ENCODE assay signal across 1 cellular context in the genomic region with DNA sequence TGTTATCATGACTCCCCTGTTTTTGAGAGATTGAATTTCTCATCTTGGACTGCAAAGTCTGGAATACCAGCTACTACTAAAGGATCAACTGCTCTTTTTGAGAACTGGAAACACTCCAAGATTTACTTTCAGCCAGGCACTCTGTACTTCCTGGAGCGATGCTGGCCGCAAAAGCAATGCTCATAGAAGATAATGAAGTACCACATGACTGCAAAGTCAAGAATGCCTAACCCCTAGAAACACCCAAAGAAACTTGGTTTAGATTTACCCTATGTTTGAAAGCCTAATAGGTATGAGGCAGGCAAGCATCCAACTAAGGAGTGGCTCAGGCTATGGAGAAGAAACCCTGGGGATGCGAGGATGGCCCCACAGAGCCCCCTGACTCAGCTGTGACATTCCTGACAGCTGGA.
TF ChIP-seq lines count a peak whose summit lies in the region.

No MANE protein-coding gene starts in this region.

TF ChIP-seq in HEK293, 187 proteins besides CTCF, POLR2A, EP300 and RAD21 (continued from another document):
- TF ChIP-seq PRDM10 (tag by site-specific recombination; IDR thresholded peaks at IDR 0.05) (peak; percentile 43; the same call in 1 of the 2 replicates), PRDM4 (tag by site-specific recombination; IDR thresholded peaks at IDR 0.05) (peak; percentile 62; the same call in 1 of the 2 replicates), ZNF600 (tag by site-specific recombination; IDR thresholded peaks at IDR 0.05) (no peak), OSR2 (tag by site-specific recombination; IDR thresholded peaks at IDR 0.05) (peak; percentile 54; the same call in 1 of the 2 replicates), ZBTB49 (tag by site-specific recombination; IDR thresholded peaks at IDR 0.05; ENCODE audit: low read depth) (no peak), ZNF335 (tag by site-specific recombination; conservative IDR thresholded peaks at IDR 0.05) (peak; percentile 27; the same call in 1 of the 2 replicates)
